In genomic region chr15:58770857-58771620, GRCh38 we compare ENCODE assay signal across 8 cellular contexts.
A peak's percentile ranks its signal among the peaks of the same experiment; 100 is the strongest.
DNase-seq lines count a peak whose midpoint lies in the region; ATAC-seq and FAIRE-seq lines count a peak whose summit lies in the region.

A gene with protein sequence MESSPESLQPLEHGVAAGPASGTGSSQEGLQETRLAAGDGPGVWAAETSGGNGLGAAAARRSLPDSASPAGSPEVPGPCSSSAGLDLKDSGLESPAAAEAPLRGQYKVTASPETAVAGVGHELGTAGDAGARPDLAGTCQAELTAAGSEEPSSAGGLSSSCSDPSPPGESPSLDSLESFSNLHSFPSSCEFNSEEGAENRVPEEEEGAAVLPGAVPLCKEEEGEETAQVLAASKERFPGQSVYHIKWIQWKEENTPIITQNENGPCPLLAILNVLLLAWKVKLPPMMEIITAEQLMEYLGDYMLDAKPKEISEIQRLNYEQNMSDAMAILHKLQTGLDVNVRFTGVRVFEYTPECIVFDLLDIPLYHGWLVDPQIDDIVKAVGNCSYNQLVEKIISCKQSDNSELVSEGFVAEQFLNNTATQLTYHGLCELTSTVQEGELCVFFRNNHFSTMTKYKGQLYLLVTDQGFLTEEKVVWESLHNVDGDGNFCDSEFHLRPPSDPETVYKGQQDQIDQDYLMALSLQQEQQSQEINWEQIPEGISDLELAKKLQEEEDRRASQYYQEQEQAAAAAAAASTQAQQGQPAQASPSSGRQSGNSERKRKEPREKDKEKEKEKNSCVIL (plus strand): TSS chr15:58771302. CDS start chr15:58771396, 94 bp downstream.

- peak; percentile 96 for DNase-seq in AML-193 (lab: John Stamatoyannopoulos, UW)
- DNase-seq in NCI-H446 treated with DMSO at 0.1 percent for 48 hours (lab: John Stamatoyannopoulos, UW): peak; percentile 95
- DNase-seq in cerebellar cortex (ENCODE audit: low spot score): peak; percentile 97
- DNase-seq in stimulated activated CD4-positive, alpha-beta T cell treated with anti-CD3 and anti-CD28 coated beads, Interleukin-12 subunit alpha, Interleukin-12 subunit beta, amount 100 ng/mL, for 4 hours: peak; percentile 92

- ATAC-seq in GM19035 (IDR thresholded peaks at IDR 0.05; ENCODE audit: unreplicated experiment): peak; percentile 93
- ATAC-seq in HG03354 (IDR thresholded peaks at IDR 0.05; ENCODE audit: poor library complexity, severe bottlenecking, unreplicated experiment): peak; percentile 95
- peak; percentile 97 for ATAC-seq in activated CD4-positive, CD25-positive, alpha-beta regulatory T cell treated with anti-CD3 and anti-CD28 coated beads, Interleukin-2, amount 50 U/mL, for 24 hours

- peak; percentile 77 for FAIRE-seq in islet of Langerhans (lab: Jason Lieb, UNC)

Comparison
In these comparisons a context has a peak if more than half of its experiments do, and no peak if none do; other contexts are left out.
1. Peak in every context shown above with its lines: DNase-seq and ATAC-seq.